ENCODE assay signal across 11 cellular contexts in genomic region chr7:31948041-31948440, GRCh38.
DNase-seq lines count a peak whose midpoint lies in the region; ATAC-seq, FAIRE-seq and TF ChIP-seq lines count a peak whose summit lies in the region.
"Had no signal": no experiment of that assay in that cellular context is flagged by ENCODE, and none has a peak within 500 bp of the region (broad histone marks: within the 10 kb centered on the region; RNA-seq: fewer than 3 reads in every experiment).

No MANE protein-coding gene starts in this region.

- H3K9me3 ChIP-seq in adipocyte (ENCODE audit: control insufficient read depth, low read length) (peaks cover 19% of the 10 kb centered on the region), keratinocyte (ENCODE audit: control insufficient read depth, low read depth, low read length) (peaks cover 6% of the 10 kb centered on the region)
- H3K9me3 ChIP-seq: ovary had no signal

- peak; percentile 97 for DNase-seq in ACHN
- DNase-seq in adipocyte (ENCODE audit: low read depth), result peak; percentile 88
- no peak for DNase-seq in keratinocyte (ENCODE audit: low read depth, low spot score)
- DNase-seq in NOMO-1 (lab: John Stamatoyannopoulos, UW; ENCODE audit: unreplicated experiment in 2 of 2), result no peak
- no peak for DNase-seq in hippocampal formation (lab: John Stamatoyannopoulos, UW)
- no peak for DNase-seq in DMS79 (lab: John Stamatoyannopoulos, UW)
- DNase-seq in posterior cingulate gyrus, result no peak
- DNase-seq: hypothalamus, KG1, ovary had no signal

- H3K27ac ChIP-seq in keratinocyte (ENCODE audit: control insufficient read depth, insufficient read depth, low read length), result peak overlapping the region; percentile 49
- H3K27ac ChIP-seq: ovary had no signal

- FAIRE-seq in keratinocyte (lab: Jason Lieb, UNC), result peak; percentile 65

- H3K4me1 ChIP-seq in adipocyte (ENCODE audit: control insufficient read depth, insufficient read depth, low read length) (peaks cover 16% of the 10 kb centered on the region), keratinocyte (ENCODE audit: control insufficient read depth, extremely low read depth, insufficient read depth, low read length) (peaks cover 28% of the 10 kb centered on the region)

- no peaks in the 10 kb centered on the region for H3K79me2 ChIP-seq in keratinocyte (ENCODE audit: control insufficient read depth, insufficient read depth, low read length)

- dilution Hi-C loops in keratinocyte (cut with MboI; ENCODE audit: extremely low pct_ligation_motif_present, low sequenced_read_pairs), result no loop called here

- no peaks in the 10 kb centered on the region for H3K36me3 ChIP-seq in adipocyte (ENCODE audit: control insufficient read depth, insufficient read depth, low read length, severe bottlenecking)
- H3K36me3 ChIP-seq in keratinocyte (ENCODE audit: control insufficient read depth in 2 of 2, extremely low read depth in 1 of 2, insufficient read depth in 2 of 2, low read length in 2 of 2), result no peaks in the 10 kb centered on the region
- H3K36me3 ChIP-seq: ovary had no signal

- ATAC-seq in GM19324 (IDR thresholded peaks at IDR 0.05; ENCODE audit: low FRiP score, unreplicated experiment), result peak; percentile 71

- no peaks in the 10 kb centered on the region for H3K9me1 ChIP-seq in keratinocyte (ENCODE audit: control insufficient read depth, extremely low read depth, insufficient read depth, low read length)

- H3K27me3 ChIP-seq in adipocyte (replicated peaks; ENCODE audit: control insufficient read depth, insufficient read depth, low read length), result no peaks in the 10 kb centered on the region
- no peaks in the 10 kb centered on the region for H3K27me3 ChIP-seq in keratinocyte (ENCODE audit: control insufficient read depth, extremely low read depth, insufficient read depth, low read length)
- H3K27me3 ChIP-seq: ovary had no signal

- H4K20me1 ChIP-seq in keratinocyte (ENCODE audit: control insufficient read depth, extremely low read depth, insufficient read depth, low read length), result no peaks in the 10 kb centered on the region

- H3K4me3 ChIP-seq in adipocyte (ENCODE audit: low read length) (no peak overlapping the region), keratinocyte (ENCODE audit: control insufficient read depth in 2 of 3, extremely low read depth in 1 of 3, insufficient read depth in 2 of 3, low read depth in 1 of 3, low read length in 3 of 3) (no peak overlapping the region)
- H3K4me3 ChIP-seq: ovary had no signal

- H3K4me2 ChIP-seq in keratinocyte (ENCODE audit: control insufficient read depth, extremely low read depth, insufficient read depth, low read depth, low read length), result peak overlapping the region; percentile 16

- H3K9ac ChIP-seq in adipocyte (ENCODE audit: low read length) (no peak overlapping the region), keratinocyte (ENCODE audit: control insufficient read depth, extremely low read depth, insufficient read depth, low read length) (no peak overlapping the region)

- no peak for TF ChIP-seq CTCF in keratinocyte (optimal IDR thresholded peaks at IDR 0.05 in 1 of 3, IDR thresholded peaks at IDR 0.05 in 1 of 3, conservative IDR thresholded peaks at IDR 0.05 in 1 of 3; ENCODE audit: extremely low read depth in 1 of 3, insufficient read depth in 2 of 3, low read length in 3 of 3)

- in situ Hi-C loops in ACHN (cut with HindIII; ENCODE audit: low pct_ligation_motif_present, low pct_unique_long_range_greater_than_20kb, low sequenced_read_pairs), result no loop called here

- intact Hi-C loops in posterior cingulate gyrus (cut with DNase I), result no loop called here

- peak overlapping the region; percentile 3 for H2AFZ ChIP-seq in keratinocyte (ENCODE audit: control insufficient read depth, low read length)

Comparison
In these comparisons a context has a peak if more than half of its experiments do, and no peak if none do; other contexts are left out.
1. DNase-seq: peak in ACHN (single experiment) and adipocyte (single experiment); none in keratinocyte (single experiment), NOMO-1 (0 of 2), hippocampal formation (0 of 2), DMS79 (single experiment) and posterior cingulate gyrus (0 of 10).